Comparison of ENCODE assay signal across 25 cellular contexts in genomic region chr10:33402748-33403147, GRCh38.
DNase-seq lines count a peak whose midpoint lies in the region; ATAC-seq and TF ChIP-seq lines count a peak whose summit lies in the region.
"Had no signal": no experiment of that assay in that cellular context is flagged by ENCODE, and none has a peak within 500 bp of the region (broad histone marks: within the 10 kb centered on the region; RNA-seq: fewer than 3 reads in every experiment).

No MANE protein-coding gene starts in this region.

- no peaks in the 10 kb centered on the region for H3K4me1 Mint-ChIP-seq in neural crest cell
- no peaks in the 10 kb centered on the region for H3K4me1 Mint-ChIP-seq in stimulated activated naive CD8-positive, alpha-beta T cell treated with anti-CD3 and anti-CD28 coated beads, Interleukin-15, amount 100 ng/mL, for 72 hours
- H3K4me1 Mint-ChIP-seq: B cell, IgD-negative memory B cell had no signal

- no peaks in the 10 kb centered on the region for H3K36me3 Mint-ChIP-seq in neural crest cell (ENCODE audit: low read depth)
- H3K36me3 Mint-ChIP-seq: CD8-positive, alpha-beta T cell had no signal

- no peak overlapping the region for H3K4me3 ChIP-seq in HEK293 (ENCODE audit: low read depth, low read length)
- H3K4me3 ChIP-seq: HAP-1, PC-9 had no signal

- no peaks in the 10 kb centered on the region for H3K9me3 ChIP-seq in HEK293 (ENCODE audit: control insufficient read depth, insufficient read depth, low read depth, low read length)
- H3K9me3 ChIP-seq: HAP-1 had no signal

- no peaks in the 10 kb centered on the region for H3K27me3 Mint-ChIP-seq in neural crest cell (ENCODE audit: low read depth)
- H3K27me3 Mint-ChIP-seq in stimulated activated naive CD8-positive, alpha-beta T cell treated with anti-CD3 and anti-CD28 coated beads, Interleukin-15, amount 100 ng/mL, for 72 hours: peaks cover 44% of the 10 kb centered on the region
- H3K27me3 Mint-ChIP-seq: B cell had no signal

- H3K27ac Mint-ChIP-seq in neural crest cell (ENCODE audit: unreplicated experiment): peak overlapping the region; percentile 16
- H3K27ac Mint-ChIP-seq in stimulated activated naive CD8-positive, alpha-beta T cell treated with anti-CD3 and anti-CD28 coated beads, Interleukin-15, amount 100 ng/mL, for 72 hours: peak overlapping the region in 1 of 2 donors; percentile 7
- H3K27ac Mint-ChIP-seq: B cell; CD8-positive, alpha-beta T cell; IgD-negative memory B cell had no signal

- no peaks in the 10 kb centered on the region for H3K36me3 ChIP-seq in HEK293 (ENCODE audit: control insufficient read depth in 2 of 2, insufficient read depth in 1 of 2, low read length in 2 of 2)
- H3K36me3 ChIP-seq: HAP-1 had no signal

- peak; percentile 3 for DNase-seq in DMS79 treated with DMSO at 0.1 percent for 48 hours (lab: John Stamatoyannopoulos, UW)
- no peak for DNase-seq in DMS79 (lab: John Stamatoyannopoulos, UW)
- peak; percentile 74 for DNase-seq in SHP77 treated with DMSO at 0.1 percent for 48 hours (lab: John Stamatoyannopoulos, UW)
- DNase-seq in neural crest cell (ENCODE audit: low read depth, low spot score): no peak
- DNase-seq in NCI-H187 treated with DMSO at 0.1 percent for 48 hours (lab: John Stamatoyannopoulos, UW): no peak
- no peak for DNase-seq in hippocampal formation (lab: John Stamatoyannopoulos, UW)
- DNase-seq in stimulated activated naive CD8-positive, alpha-beta T cell treated with anti-CD3 and anti-CD28 coated beads, Interleukin-15, amount 100 ng/mL, for 72 hours: no peak
- DNase-seq: Caco-2; CD8-positive, alpha-beta T cell; GF-D8; GOT3; NCI-H1048; NCI-H1417 treated with DMSO at 0.1 percent for 48 hours; NCI-H187; NCI-H2171 treated with DMSO at 0.1 percent for 48 hours; NCI-H446; NCI-H526 treated with DMSO at 0.1 percent for 48 hours; PC-9 had no signal

- CTCF ChIA-PET in HEK293 (lab: Yijun Ruan, JAX): interaction anchor here (0.6 kb wide), 1 partner anchor 216 kb away, joined by 3 read pairs; no protein-coding TSS in a partner anchor

- peaks cover 4% of the 10 kb centered on the region for H3K9me3 Mint-ChIP-seq in neural crest cell
- H3K9me3 Mint-ChIP-seq in stimulated activated naive CD8-positive, alpha-beta T cell treated with anti-CD3 and anti-CD28 coated beads, Interleukin-15, amount 100 ng/mL, for 72 hours: peaks cover 3 to 4% of the 10 kb centered on the region in 2 donors

- ATAC-seq in stimulated activated naive CD8-positive, alpha-beta T cell treated with anti-CD3 and anti-CD28 coated beads, Interleukin-15, amount 100 ng/mL, for 72 hours: no peak
- ATAC-seq: CD8-positive, alpha-beta T cell; Right ventricle myocardium inferior had no signal

- H3K4me3 Mint-ChIP-seq in neural crest cell: no peak overlapping the region
- no peak overlapping the region for H3K4me3 Mint-ChIP-seq in stimulated activated naive CD8-positive, alpha-beta T cell treated with anti-CD3 and anti-CD28 coated beads, Interleukin-15, amount 100 ng/mL, for 72 hours
- H3K4me3 Mint-ChIP-seq: B cell; CD8-positive, alpha-beta T cell; IgD-negative memory B cell had no signal

- no peak for TF ChIP-seq CTCF in HEK293 (tag by site-specific recombination; IDR thresholded peaks at IDR 0.05)
- TF ChIP-seq CTCF in neural crest cell (conservative IDR thresholded peaks at IDR 0.05): no peak

- H3K4me1 ChIP-seq in HEK293 (ENCODE audit: control insufficient read depth, insufficient read depth, low read length): no peaks in the 10 kb centered on the region
- H3K4me1 ChIP-seq: Caco-2, HAP-1 had no signal

- no peak overlapping the region for H3K27ac ChIP-seq in HEK293 (ENCODE audit: extremely low read depth, low read depth, low read length)
- H3K27ac ChIP-seq: 22Rv1, C4-2B, PC-9 had no signal

- POLR2A ChIA-PET in HEK293 (lab: Yijun Ruan, JAX): no interaction called here

TF ChIP-seq in HEK293, 187 proteins besides CTCF, POLR2A, EP300 and RAD21:
- no peak for TF ChIP-seq PRDM6 (tag by site-specific recombination; IDR thresholded peaks at IDR 0.05)
- no peak for TF ChIP-seq ZNF549 (tag by site-specific recombination; IDR thresholded peaks at IDR 0.05)
- TF ChIP-seq ZNF610 (tag by site-specific recombination; IDR thresholded peaks at IDR 0.05; ENCODE audit: borderline replicate concordance): 0 out of 2 replicates have a peak, but pooled peaks have one; percentile 6
- TF ChIP-seq, protein P1, sequence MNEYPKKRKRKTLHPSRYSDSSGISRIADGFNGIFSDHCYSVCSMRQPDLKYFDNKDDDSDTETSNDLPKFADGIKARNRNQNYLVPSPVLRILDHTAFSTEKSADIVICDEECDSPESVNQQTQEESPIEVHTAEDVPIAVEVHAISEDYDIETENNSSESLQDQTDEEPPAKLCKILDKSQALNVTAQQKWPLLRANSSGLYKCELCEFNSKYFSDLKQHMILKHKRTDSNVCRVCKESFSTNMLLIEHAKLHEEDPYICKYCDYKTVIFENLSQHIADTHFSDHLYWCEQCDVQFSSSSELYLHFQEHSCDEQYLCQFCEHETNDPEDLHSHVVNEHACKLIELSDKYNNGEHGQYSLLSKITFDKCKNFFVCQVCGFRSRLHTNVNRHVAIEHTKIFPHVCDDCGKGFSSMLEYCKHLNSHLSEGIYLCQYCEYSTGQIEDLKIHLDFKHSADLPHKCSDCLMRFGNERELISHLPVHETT (tag by site-specific recombination; IDR thresholded peaks at IDR 0.05): no peak
- TF ChIP-seq ZEB2 (tag by site-specific recombination; IDR thresholded peaks at IDR 0.05): no peak
- no peak for TF ChIP-seq ZNF121 (tag by site-specific recombination; IDR thresholded peaks at IDR 0.05)
- peak; percentile 23 for TF ChIP-seq GLIS1 (tag by site-specific recombination; IDR thresholded peaks at IDR 0.05)

Comparison
In these comparisons a context has a peak if more than half of its experiments do, and no peak if none do; other contexts are left out.
1. DNase-seq: peak in DMS79 treated with DMSO at 0.1 percent for 48 hours (single experiment) and SHP77 treated with DMSO at 0.1 percent for 48 hours (single experiment); none in DMS79 (single experiment), neural crest cell (single experiment), NCI-H187 treated with DMSO at 0.1 percent for 48 hours (single experiment), hippocampal formation (0 of 2) and stimulated activated naive CD8-positive, alpha-beta T cell treated with anti-CD3 and anti-CD28 coated beads, Interleukin-15, amount 100 ng/mL, for 72 hours (0 of 2).